Comparison of ENCODE assay signal across 8 cellular contexts in the genomic region with DNA sequence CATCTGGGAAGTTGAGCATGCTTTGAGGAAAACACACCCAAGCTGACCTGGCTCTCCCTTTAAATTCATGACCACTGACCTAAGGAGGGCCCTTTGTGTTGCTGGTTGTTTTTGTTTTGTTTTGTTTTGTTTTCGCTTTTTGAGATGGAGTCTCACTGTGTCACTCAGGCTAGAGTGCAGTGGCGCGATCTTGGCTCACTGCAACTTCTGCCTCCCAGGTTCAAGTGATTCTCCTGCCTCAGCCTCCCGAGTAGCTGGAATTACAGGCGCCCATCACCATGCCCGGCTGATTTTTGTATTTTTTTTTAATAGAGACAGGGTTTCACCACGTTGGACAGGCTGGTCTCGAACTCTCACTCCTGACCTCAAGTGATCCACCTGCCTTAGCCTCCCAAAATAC. TPM values are rescaled to one million over a fixed set of nuclear protein-coding genes. Genes with fewer than 3 reads are reported as not detected.
DNase-seq lines count a peak whose midpoint lies in the region; ATAC-seq and TF ChIP-seq lines count a peak whose summit lies in the region.
"Not testable (repeated sequence)": the region's sequence is repeated elsewhere in the genome, so short reads cannot be mapped to it uniquely, and the experiment has no call there.

No MANE protein-coding gene starts in this region.

- CTCF ChIA-PET in Calu3 (lab: Charles Lee); IMR-90 (lab: Yijun Ruan, JAX): not testable (repeated sequence)
- CTCF ChIA-PET in activated CD4-positive, alpha-beta memory T cell treated with anti-CD3 and anti-CD28 coated beads, Interleukin-2, amount 10 ng/mL, durations not matched to agents 7 days and 5 days (lab: Charles Lee) = interaction anchor here (0.8 to 1.6 kb wide), 6 partner anchors 9 to 143 kb away, joined by 3 to 5 read pairs (median 3); no protein-coding TSS in a partner anchor

- not testable (repeated sequence) for H3K27ac ChIP-seq in IMR-90 (ENCODE audit: insufficient read depth, low read length)
- H3K27ac ChIP-seq in Peyer's patch = peak overlapping the region; percentile 13 to 70 (median 38)
- H3K27ac ChIP-seq in neutrophil = peak overlapping the region; percentile 59
- H3K27ac ChIP-seq in transverse colon = peak overlapping the region in 3 of 4 donors; percentile 10 to 52 (median 49)

- not testable (repeated sequence) for H3K27me3 Mint-ChIP-seq in Calu3 (ENCODE audit: unreplicated experiment); activated CD4-positive, alpha-beta memory T cell treated with anti-CD3 and anti-CD28 coated beads, Interleukin-2, amount 10 ng/mL, durations not matched to agents 7 days and 5 days; activated naive CD4-positive, alpha-beta T cell treated with anti-CD3 and anti-CD28 coated beads, Interleukin-2, amount 50 U/mL, for 24 hours; effector memory CD8-positive, alpha-beta T cell

- peak overlapping the region; percentile 24 to 83; a peak in 3 of 4 replicates for H4K8ac ChIP-seq in IMR-90 (ENCODE audit: low read depth in 2 of 2, low read length in 2 of 2)

- H3K18ac ChIP-seq in IMR-90 (ENCODE audit: low read depth, low read length) = peak overlapping the region; percentile 33; the same call in 1 of the 2 replicates

- H2AK5ac ChIP-seq in IMR-90 (ENCODE audit: low read depth, low read length) = peak overlapping the region; percentile 90

- peak overlapping the region; percentile 29 for H3K23ac ChIP-seq in IMR-90 (ENCODE audit: low read depth, low read length)

- dilution Hi-C loops in IMR-90 (cut with HindIII; ENCODE audit: low sequenced_read_pairs, unreplicated experiment) = not testable (repeated sequence)

- not testable (repeated sequence) for TF ChIP-seq POLR2A in IMR-90 (IDR thresholded peaks at IDR 0.05; ENCODE audit: low read depth, low read length); Peyer's patch (IDR thresholded peaks at IDR 0.05); transverse colon (IDR thresholded peaks at IDR 0.05)

- in situ Hi-C loops in IMR-90 (cut with MboI; ENCODE audit: low sequenced_read_pairs) = loop anchor here (10.0 kb wide), 1 partner anchor 107 kb away; a partner anchor contains a TSS
- in situ Hi-C loops in transverse colon (cut with MboI; ENCODE audit: low pct_ligation_motif_present in 1 of 4, low pct_unique_long_range_greater_than_20kb in 1 of 4, low sequenced_read_pairs in 3 of 4) = loop anchor here in 2 of 4 donors (10.0 kb wide), 1 partner anchor 107 kb away; a partner anchor contains a TSS

- H3K9me3 Mint-ChIP-seq in Calu3 (ENCODE audit: low read depth, unreplicated experiment); activated CD4-positive, alpha-beta memory T cell treated with anti-CD3 and anti-CD28 coated beads, Interleukin-2, amount 10 ng/mL, durations not matched to agents 7 days and 5 days; activated naive CD4-positive, alpha-beta T cell treated with anti-CD3 and anti-CD28 coated beads, Interleukin-2, amount 50 U/mL, for 24 hours; effector memory CD8-positive, alpha-beta T cell: not testable (repeated sequence)

- peak overlapping the region; percentile 83 for H2BK5ac ChIP-seq in IMR-90 (ENCODE audit: low read depth, low read length, poor library complexity, severe bottlenecking)

- peak overlapping the region; percentile 73 for H3K4ac ChIP-seq in IMR-90 (ENCODE audit: low read depth, low read length)

- 100% methylated on average over 3 of the region's 8 CpGs; no CpG with 5 or more reads in 1 of the 2 experiments for WGBS in IMR-90 (ENCODE audit: extremely low coverage in 2 of 2, insufficient read length in 1 of 2), 2 experiments
- 56 to 73% methylated on average over 4 to 8 of the region's 8 CpGs for WGBS in transverse colon (ENCODE audit: low coverage in 1 of 2), 2 donors

- peaks cover 41% of the 10 kb centered on the region for H3K4me1 Mint-ChIP-seq in Calu3 (ENCODE audit: low read depth, unreplicated experiment)
- H3K4me1 Mint-ChIP-seq in activated CD4-positive, alpha-beta memory T cell treated with anti-CD3 and anti-CD28 coated beads, Interleukin-2, amount 10 ng/mL, durations not matched to agents 7 days and 5 days = peaks cover 79% of the 10 kb centered on the region
- H3K4me1 Mint-ChIP-seq in activated naive CD4-positive, alpha-beta T cell treated with anti-CD3 and anti-CD28 coated beads, Interleukin-2, amount 50 U/mL, for 24 hours = peaks cover 67% of the 10 kb centered on the region
- peaks cover 44 to 63% of the 10 kb centered on the region in 2 donors for H3K4me1 Mint-ChIP-seq in effector memory CD8-positive, alpha-beta T cell (ENCODE audit: low read depth in 2 of 2)

- TF ChIP-seq EP300 in transverse colon (IDR thresholded peaks at IDR 0.05; ENCODE audit: low read depth) = not testable (repeated sequence)

- peaks cover 15 to 50% of the 10 kb centered on the region in 2 experiments for H3K79me1 ChIP-seq in IMR-90 (ENCODE audit: low read depth in 1 of 2, low read length in 2 of 2)

- not testable (repeated sequence) for DNase-seq in Calu3; IMR-90; Peyer's patch; activated CD4-positive, alpha-beta memory T cell treated with anti-CD3 and anti-CD28 coated beads, Interleukin-2, amount 10 ng/mL, durations not matched to agents 7 days and 5 days; effector memory CD8-positive, alpha-beta T cell; transverse colon

- H3K36me3 Mint-ChIP-seq in Calu3 (ENCODE audit: insufficient read depth, unreplicated experiment) = not testable (repeated sequence)
- peaks cover 44% of the 10 kb centered on the region for H3K36me3 Mint-ChIP-seq in activated CD4-positive, alpha-beta memory T cell treated with anti-CD3 and anti-CD28 coated beads, Interleukin-2, amount 10 ng/mL, durations not matched to agents 7 days and 5 days (ENCODE audit: low read depth)
- peaks cover 17% of the 10 kb centered on the region for H3K36me3 Mint-ChIP-seq in activated naive CD4-positive, alpha-beta T cell treated with anti-CD3 and anti-CD28 coated beads, Interleukin-2, amount 50 U/mL, for 24 hours
- peaks cover 75% of the 10 kb centered on the region for H3K36me3 Mint-ChIP-seq in effector memory CD8-positive, alpha-beta T cell (ENCODE audit: insufficient read depth)

- not testable (repeated sequence) for H3K9me3 ChIP-seq in IMR-90 (ENCODE audit: control insufficient read depth, insufficient read depth, low read length); Peyer's patch; neutrophil; transverse colon

- H3K9ac ChIP-seq in IMR-90 (ENCODE audit: low read depth, low read length) = not testable (repeated sequence)

- H3K9me1 ChIP-seq in IMR-90 (ENCODE audit: insufficient read depth, low read length) = not testable (repeated sequence)

- H2BK120ac ChIP-seq in IMR-90 (ENCODE audit: low read depth, low read length) = peak overlapping the region; percentile 55; the same call in 1 of the 2 replicates

- ATAC-seq in IMR-90 (ENCODE audit: low read depth); effector memory CD8-positive, alpha-beta T cell (replicated peaks): not testable (repeated sequence)

- peak overlapping the region; percentile 66 for H3K27ac Mint-ChIP-seq in Calu3 (ENCODE audit: unreplicated experiment)
- peak overlapping the region; percentile 88 for H3K27ac Mint-ChIP-seq in activated CD4-positive, alpha-beta memory T cell treated with anti-CD3 and anti-CD28 coated beads, Interleukin-2, amount 10 ng/mL, durations not matched to agents 7 days and 5 days
- H3K27ac Mint-ChIP-seq in activated naive CD4-positive, alpha-beta T cell treated with anti-CD3 and anti-CD28 coated beads, Interleukin-2, amount 50 U/mL, for 24 hours = peak overlapping the region; percentile 99
- peak overlapping the region; percentile 82 to 89 for H3K27ac Mint-ChIP-seq in effector memory CD8-positive, alpha-beta T cell

- peak overlapping the region; percentile 78; the same call in 1 of the 2 replicates for H3K14ac ChIP-seq in IMR-90 (replicated peaks; ENCODE audit: low read depth, low read length)

- H3K56ac ChIP-seq in IMR-90 (ENCODE audit: extremely low read depth, insufficient read depth, low read length) = peak overlapping the region; percentile 6; the same call in 1 of the 2 replicates

- H3K27me3 ChIP-seq in IMR-90 (ENCODE audit: control insufficient read depth, insufficient read depth, low read length); Peyer's patch; neutrophil; transverse colon: not testable (repeated sequence)

- not testable (repeated sequence) for TF ChIP-seq RAD21 in IMR-90 (IDR thresholded peaks at IDR 0.05; ENCODE audit: low read length)

- not testable (repeated sequence) for H3K4me3 ChIP-seq in IMR-90 (ENCODE audit: insufficient read depth, low read depth, low read length); neutrophil (ENCODE audit: low read depth in 1 of 2, low read length in 1 of 2); transverse colon
- peak overlapping the region in 1 of 4 donors; percentile 16 for H3K4me3 ChIP-seq in Peyer's patch

- not testable (repeated sequence) for H4K20me1 ChIP-seq in IMR-90 (ENCODE audit: insufficient read depth, low read length)

- not testable (repeated sequence) for H3K4me2 ChIP-seq in IMR-90 (ENCODE audit: low read depth, low read length)

- H2AFZ ChIP-seq in IMR-90 (replicated peaks; ENCODE audit: low read length, poor library complexity) = not testable (repeated sequence)

- not testable (repeated sequence) for TF ChIP-seq CTCF in Calu3 (IDR thresholded peaks at IDR 0.05; ENCODE audit: unreplicated experiment); IMR-90 (conservative IDR thresholded peaks at IDR 0.05; ENCODE audit: low read depth, low read length); Peyer's patch (IDR thresholded peaks at IDR 0.05); neutrophil (IDR thresholded peaks at IDR 0.05); transverse colon (IDR thresholded peaks at IDR 0.05)

- H4K5ac ChIP-seq in IMR-90 (ENCODE audit: low read depth, low read length) = peak overlapping the region; percentile 25; the same call in 1 of the 2 replicates

- peak overlapping the region; percentile 34; the same call in 1 of the 3 replicates for H2BK15ac ChIP-seq in IMR-90 (ENCODE audit: low read depth, low read length)

- H4K91ac ChIP-seq in IMR-90 (ENCODE audit: insufficient read depth, low read depth, low read length) = peak overlapping the region; percentile 71; the same call in 1 of the 2 replicates

- H3K36me3 ChIP-seq in IMR-90 (ENCODE audit: control insufficient read depth, insufficient read depth, low read length); Peyer's patch; neutrophil; transverse colon: not testable (repeated sequence)

- BruUV-seq in Calu3 (replicated peaks; lab: Mats Ljungman, UMichigan); IMR-90 (replicated peaks; lab: Mats Ljungman, UMichigan): not testable (repeated sequence)

- not testable (repeated sequence) for H3K4me3 Mint-ChIP-seq in Calu3 (ENCODE audit: low read depth, unreplicated experiment)
- H3K4me3 Mint-ChIP-seq in activated CD4-positive, alpha-beta memory T cell treated with anti-CD3 and anti-CD28 coated beads, Interleukin-2, amount 10 ng/mL, durations not matched to agents 7 days and 5 days = peak overlapping the region; percentile 75
- H3K4me3 Mint-ChIP-seq in activated naive CD4-positive, alpha-beta T cell treated with anti-CD3 and anti-CD28 coated beads, Interleukin-2, amount 50 U/mL, for 24 hours = peak overlapping the region; percentile 88
- peak overlapping the region; percentile 75 to 83 for H3K4me3 Mint-ChIP-seq in effector memory CD8-positive, alpha-beta T cell

- not testable (repeated sequence) for H3K4me1 ChIP-seq in IMR-90 (ENCODE audit: control insufficient read depth, insufficient read depth, low read length)
- H3K4me1 ChIP-seq in Peyer's patch = peaks cover 0 to 34% (median 13%) of the 10 kb centered on the region in 4 donors
- H3K4me1 ChIP-seq in neutrophil (ENCODE audit: control insufficient read depth in 1 of 2, insufficient read depth in 1 of 2, low read depth in 1 of 2, low read length in 1 of 2) = peaks cover 38 to 51% of the 10 kb centered on the region in 2 experiments
- H3K4me1 ChIP-seq in transverse colon = peaks cover 12 to 83% (median 32%) of the 10 kb centered on the region in 4 donors

- POLR2A ChIA-PET in IMR-90 (lab: Charles Lee; ENCODE audit: unreplicated experiment) = not testable (repeated sequence)
- POLR2A ChIA-PET in activated CD4-positive, alpha-beta memory T cell treated with anti-CD3 and anti-CD28 coated beads, Interleukin-2, amount 10 ng/mL, durations not matched to agents 7 days and 5 days (lab: Charles Lee) = interaction anchor here (0.6 to 15.7 kb wide), 15 partner anchors 8 to 111 kb away, joined by 3 to 572 read pairs (median 4); a partner anchor contains a TSS

- H2AK9ac ChIP-seq in IMR-90 (replicated peaks; ENCODE audit: low read depth, low read length, poor library complexity) = peak overlapping the region; percentile 3

- peak overlapping the region; percentile 71; the same call in 1 of the 2 replicates for H2BK20ac ChIP-seq in IMR-90 (ENCODE audit: low read depth, low read length)

- intact Hi-C loops in Calu3 (cut with micrococcal nuclease; ENCODE audit: unreplicated experiment) = loop anchor here (10.0 kb wide), 1 partner anchor 53 kb away; no protein-coding TSS in a partner anchor
- intact Hi-C loops in IMR-90 (cut with micrococcal nuclease); transverse colon (cut with DNase I; ENCODE audit: low total_unique reads): not testable (repeated sequence)

RNA-seq across cellular contexts. Expression of a gene that starts 8.0 kb away (rescaled TPM):
- total RNA-seq in Calu3 (2022) (63.9 and 65.5 TPM in 2 replicates), IMR-90 (2012; rRNA removed) (19.4 and 44.2 TPM in 2 replicates), Peyer's patch (100 to 1,000 TPM in 2 of 4 donors, 10 to 100 TPM in 2; 49.9 to 125 (median 91.4) TPM), transverse colon (100 to 1,000 TPM in 2 of 4 donors, 10 to 100 TPM in 2; 71.8 to 118 (median 91.8) TPM)
- polyA plus RNA-seq in IMR-90 (2012; rRNA removed) = 8.8 and 12.5 TPM in 2 replicates
- 2.0 and 2.8 TPM in 2 replicates for polyA plus RNA-seq in IMR-90 (2012; cell fraction: cytosol; rRNA removed)
- polyA plus RNA-seq in IMR-90 (2012; cell fraction: nucleus; rRNA removed; ENCODE audit: low replicate concordance) = 1.1 and 22.9 TPM in 2 replicates
- 100 to 1,000 TPM; 163 to 166 TPM for total RNA-seq in activated CD4-positive, alpha-beta memory T cell treated with anti-CD3 and anti-CD28 coated beads, Interleukin-2, amount 10 ng/mL, durations not matched to agents 7 days and 5 days
